1 cellular context compared by ENCODE assay signal in genomic region chrX:13360146-13360545, GRCh38.
TF ChIP-seq lines count a peak whose summit lies in the region.

No MANE protein-coding gene starts in this region.

TF ChIP-seq in IMR-90, 13 proteins besides CTCF, POLR2A, EP300 and RAD21 (continued from another document):
- TF ChIP-seq ELK1 (IDR thresholded peaks at IDR 0.05; ENCODE audit: borderline replicate concordance, low read depth, low read length), result no peak
- no peak for TF ChIP-seq BHLHE40 (IDR thresholded peaks at IDR 0.05; ENCODE audit: low read depth, low read length)
- TF ChIP-seq CEBPB (IDR thresholded peaks at IDR 0.05; ENCODE audit: low read depth, low read length), result no peak
- no peak for TF ChIP-seq CHD1 (IDR thresholded peaks at IDR 0.05; ENCODE audit: low read depth, low read length)
- TF ChIP-seq FOS (IDR thresholded peaks at IDR 0.05; ENCODE audit: low read depth, low read length), result no peak
TF ChIP-seq in IMR-90: peak in this region for 0.
